In genomic region chr5:126020770-126021169, GRCh38 we compare ENCODE assay signal across 28 cellular contexts.
"Had no signal": no experiment of that assay in that cellular context is flagged by ENCODE, and none has a peak within 500 bp of the region (broad histone marks: within the 10 kb centered on the region; RNA-seq: fewer than 3 reads in every experiment).

No MANE protein-coding gene starts in this region.

- FAIRE-seq: TTC549 had no signal

- H3K27me3 ChIP-seq: brain microvascular endothelial cell had no signal

- H3K4me3 ChIP-seq: PC-9, SK-N-MC had no signal

- ATAC-seq: activated CD8-positive, alpha-beta T cell treated with anti-CD3 and anti-CD28 coated beads for 36 hours; activated T-cell treated with anti-CD3 and anti-CD28 coated beads, Interleukin-2, amount 50 U/mL, for 72 hours; activated T-helper 17 cell treated with anti-CD3 and anti-CD28 coated beads, Interleukin-2, amount 50 U/mL, for 72 hours had no signal

- H3K36me3 ChIP-seq: brain microvascular endothelial cell had no signal

- H3K27ac ChIP-seq: brain microvascular endothelial cell, PC-9, SK-N-MC had no signal

- DNase-seq: activated CD4-positive, alpha-beta T cell treated with anti-CD3 and anti-CD28 coated beads, Interleukin-2, amount 10 ng/mL, durations not matched to agents 24 days and 14 days; activated CD4-positive, alpha-beta T cell treated with anti-CD3 and anti-CD28 coated beads, Interleukin-2, amount 50 U/mL, for 4 hours; activated CD8-positive, alpha-beta T cell treated with anti-CD3 and anti-CD28 coated beads for 36 hours; activated effector memory CD4-positive, alpha-beta T cell treated with anti-CD3 and anti-CD28 coated beads, Interleukin-2, amount 50 U/mL, for 16 hours; activated naive CD4-positive, alpha-beta T cell; activated naive CD4-positive, alpha-beta T cell treated with anti-CD3 and anti-CD28 coated beads, Interleukin-2, amount 50 U/mL, for 16 hours; activated naive CD8-positive, alpha-beta T cell treated with anti-CD3 and anti-CD28 coated beads for 36 hours; activated T-cell treated with anti-CD3 and anti-CD28 coated beads, Interleukin-2, amount 50 U/mL, for 1 hour; activated T-cell treated with anti-CD3 and anti-CD28 coated beads, Interleukin-2, amount 50 U/mL, for 72 hours; amniotic stem cell; aorta; brain microvascular endothelial cell; central memory CD4-positive, alpha-beta T cell; Karpas-422; KBM-7; NCI-H1105; NCI-H1417 treated with DMSO at 0.1 percent for 48 hours; NCI-H1694 treated with DMSO at 0.1 percent for 48 hours; NCI-H2029; NCI-H2107; NCI-H510A; NCI-H526; NK-92 treated with Interleukin-12 subunit alpha and Interleukin-12 subunit beta, amount 100 ng/mL, for 24 hours; PC-9; Right ventricle myocardium superior had no signal

- H3K4me2 ChIP-seq: PC-9 had no signal
